In genomic region chr1:65068202-65069011, GRCh38 we compare ENCODE assay signal across 8 cellular contexts.
DNase-seq lines count a peak whose midpoint lies in the region; TF ChIP-seq lines count a peak whose summit lies in the region.

No MANE protein-coding gene starts in this region.

- no peaks in the 10 kb centered on the region for H3K9me3 ChIP-seq in MM.1S (replicated peaks; ENCODE audit: insufficient read depth, low read length)

- no peaks in the 10 kb centered on the region; the same call in 1 of the 2 replicates for H3K79me2 ChIP-seq in MM.1S (ENCODE audit: low read length)

- no peaks in the 10 kb centered on the region for H3K9me3 Mint-ChIP-seq in activated naive CD4-positive, alpha-beta T cell treated with anti-CD3 and anti-CD28 coated beads, Interleukin-2, amount 10 ng/mL, durations not matched to agents 7 days and 5 days

- DNase-seq in AG10803 (ENCODE audit: low read depth), result peak; percentile 16
- peak; percentile 53 for DNase-seq in MM.1S
- peak; percentile 40 for DNase-seq in activated naive CD4-positive, alpha-beta T cell treated with anti-CD3 and anti-CD28 coated beads, Interleukin-2, amount 10 ng/mL, durations not matched to agents 7 days and 5 days
- peak; percentile 22 for DNase-seq in glomerular endothelial cell (ENCODE audit: extremely low read depth, low read depth, low spot score)
- peak; percentile 28 for DNase-seq in renal cortical epithelial cell (ENCODE audit: low read depth)
- DNase-seq in effector CD4-positive, alpha-beta T cell, result no peak
- no peak for DNase-seq in amniotic stem cell (lab: John Stamatoyannopoulos, UW)

- H3K36me3 Mint-ChIP-seq in activated naive CD4-positive, alpha-beta T cell treated with anti-CD3 and anti-CD28 coated beads, Interleukin-2, amount 10 ng/mL, durations not matched to agents 7 days and 5 days, result no peaks in the 10 kb centered on the region

- no peaks in the 10 kb centered on the region for H3K4me1 ChIP-seq in MM.1S (ENCODE audit: low read length)

- peaks cover 40% of the 10 kb centered on the region for H3K4me1 Mint-ChIP-seq in activated naive CD4-positive, alpha-beta T cell treated with anti-CD3 and anti-CD28 coated beads, Interleukin-2, amount 10 ng/mL, durations not matched to agents 7 days and 5 days

- H3K4me3 ChIP-seq in AG10803 (ENCODE audit: low read length), result peak overlapping the region; percentile 84
- H3K4me3 ChIP-seq in GM12875 (ENCODE audit: low read depth, low read length), result peak overlapping the region; percentile 52
- H3K4me3 ChIP-seq in MM.1S (ENCODE audit: low read length), result peak overlapping the region; percentile 79

- H3K36me3 ChIP-seq in MM.1S (replicated peaks; ENCODE audit: insufficient read depth, low read length), result no peaks in the 10 kb centered on the region

- peak overlapping the region; percentile 81 for H3K9ac ChIP-seq in MM.1S (ENCODE audit: low read length)

- H4K20me1 ChIP-seq in MM.1S (ENCODE audit: insufficient read depth, low read length), result no peaks in the 10 kb centered on the region

- H2AFZ ChIP-seq in MM.1S (ENCODE audit: low read length), result peak overlapping the region; percentile 81

- peak overlapping the region; percentile 82 for H3K4me3 Mint-ChIP-seq in activated naive CD4-positive, alpha-beta T cell treated with anti-CD3 and anti-CD28 coated beads, Interleukin-2, amount 10 ng/mL, durations not matched to agents 7 days and 5 days

- 0 out of 2 replicates have a peak, but pooled peaks cover 4% of the 10 kb centered on the region for H3F3A ChIP-seq in MM.1S (ENCODE audit: insufficient read depth, low read length)

- no peaks in the 10 kb centered on the region for H3K9me2 ChIP-seq in MM.1S (replicated peaks; ENCODE audit: insufficient read depth, low read length)

- H3K27me3 ChIP-seq in MM.1S (replicated peaks; ENCODE audit: insufficient read depth, low read length), result no peaks in the 10 kb centered on the region

- CTCF ChIA-PET in activated naive CD4-positive, alpha-beta T cell treated with anti-CD3 and anti-CD28 coated beads, Interleukin-2, amount 10 ng/mL, durations not matched to agents 7 days and 5 days (lab: Charles Lee), result no interaction called here

- TF ChIP-seq CTCF in AG10803 (conservative IDR thresholded peaks at IDR 0.05; ENCODE audit: low read length), result no peak
- TF ChIP-seq CTCF in GM12875 (IDR thresholded peaks at IDR 0.05; ENCODE audit: borderline replicate concordance, insufficient read depth, low read depth, low read length), result no peak
- TF ChIP-seq CTCF in MM.1S (IDR thresholded peaks at IDR 0.05; ENCODE audit: low read length), result no peak

- peak overlapping the region; percentile 92 for H3K27ac Mint-ChIP-seq in activated naive CD4-positive, alpha-beta T cell treated with anti-CD3 and anti-CD28 coated beads, Interleukin-2, amount 10 ng/mL, durations not matched to agents 7 days and 5 days

- peak overlapping the region; percentile 39; the same call in 1 of the 2 replicates for H3K27ac ChIP-seq in MM.1S (ENCODE audit: low read length)

- H3K27me3 Mint-ChIP-seq in activated naive CD4-positive, alpha-beta T cell treated with anti-CD3 and anti-CD28 coated beads, Interleukin-2, amount 10 ng/mL, durations not matched to agents 7 days and 5 days, result peaks cover 24% of the 10 kb centered on the region

- H3K4me2 ChIP-seq in MM.1S (ENCODE audit: low read depth, low read length), result peak overlapping the region; percentile 93

Comparison
In these comparisons a context has a peak if more than half of its experiments do, and no peak if none do; other contexts are left out.
1. DNase-seq: peak in AG10803 (single experiment), MM.1S (single experiment), activated naive CD4-positive, alpha-beta T cell treated with anti-CD3 and anti-CD28 coated beads, Interleukin-2, amount 10 ng/mL, durations not matched to agents 7 days and 5 days (single experiment), glomerular endothelial cell (single experiment) and renal cortical epithelial cell (single experiment); none in effector CD4-positive, alpha-beta T cell (single experiment) and amniotic stem cell (single experiment).
2. Peak in every context shown above with its lines, with median percentiles within 50 percentile points of each other: H3K4me3 ChIP-seq.